ENCODE assay signal across 14 cellular contexts in the genomic region with DNA sequence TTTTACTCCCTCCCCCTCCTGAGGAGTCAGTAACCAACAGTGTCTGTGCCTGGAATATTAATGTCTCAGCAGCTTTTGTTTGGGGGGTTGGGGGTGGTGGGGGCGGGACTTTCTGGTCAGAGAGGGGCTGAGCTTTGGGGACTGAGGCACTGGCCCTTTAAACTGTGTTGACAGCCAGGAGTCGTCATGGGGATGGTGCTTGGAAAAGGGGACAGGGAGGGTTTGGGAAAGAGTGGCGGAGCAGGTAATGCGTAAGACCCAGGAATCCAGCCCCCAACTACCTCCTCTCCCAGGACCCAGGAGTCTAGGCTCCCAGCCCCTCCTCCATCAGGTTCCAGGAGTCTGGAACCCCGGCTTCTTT. TPM values are rescaled to one million over a fixed set of nuclear protein-coding genes. Genes with fewer than 3 reads are reported as not detected.
DNase-seq lines count a peak whose midpoint lies in the region; ATAC-seq and TF ChIP-seq lines count a peak whose summit lies in the region.
"Had no signal": no experiment of that assay in that cellular context is flagged by ENCODE, and none has a peak within 500 bp of the region (broad histone marks: within the 10 kb centered on the region; RNA-seq: fewer than 3 reads in every experiment).

No MANE protein-coding gene starts in this region.

- H3K27ac ChIP-seq in GM23248 (no peak overlapping the region), mammary epithelial cell (ENCODE audit: insufficient read depth, low read depth, low read length) (peak overlapping the region; percentile 13), iPS-18a (ENCODE audit: low read length) (no peak overlapping the region), ovary (peak overlapping the region; percentile 5 to 38)

- H3K4me2 ChIP-seq in GM23248 (ENCODE audit: unreplicated experiment) (peak overlapping the region; percentile 74), mammary epithelial cell (ENCODE audit: insufficient read depth, low read depth, low read length) (peak overlapping the region; percentile 61)

- H4K20me1 ChIP-seq in GM23248 (ENCODE audit: insufficient read depth) (no peaks in the 10 kb centered on the region), mammary epithelial cell (ENCODE audit: insufficient read depth, low read length) (no peaks in the 10 kb centered on the region)

- CTCF ChIA-PET in mammary epithelial cell (lab: Charles Lee; ENCODE audit: low non-redundant PET): no interaction called here

- no peaks in the 10 kb centered on the region for H3K36me3 ChIP-seq in GM23248 (ENCODE audit: low read depth)
- H3K36me3 ChIP-seq in mammary epithelial cell (ENCODE audit: insufficient read depth, low read length): no peaks in the 10 kb centered on the region
- H3K36me3 ChIP-seq in iPS-18a (ENCODE audit: control insufficient read depth, low read depth, low read length): no peaks in the 10 kb centered on the region
- H3K36me3 ChIP-seq in ovary: no peaks in the 10 kb centered on the region

- H3K4me3 ChIP-seq in GM23248: no peak overlapping the region
- H3K4me3 ChIP-seq in mammary epithelial cell (replicated peaks in 1 of 3; ENCODE audit: insufficient read depth in 1 of 3, low read depth in 2 of 3, low read length in 3 of 3): peak overlapping the region in 1 of 3 experiments; percentile 23
- H3K4me3 ChIP-seq in iPS-18a (ENCODE audit: low read length): peak overlapping the region; percentile 41
- H3K4me3 ChIP-seq in ovary: no peak overlapping the region

- peaks cover 15% of the 10 kb centered on the region for H3K4me1 ChIP-seq in GM23248 (ENCODE audit: insufficient read depth)
- peaks cover 27% of the 10 kb centered on the region for H3K4me1 ChIP-seq in mammary epithelial cell (ENCODE audit: insufficient read depth, low read length)
- peaks cover 11% of the 10 kb centered on the region for H3K4me1 ChIP-seq in iPS-18a (ENCODE audit: control insufficient read depth, low read depth, low read length)
- peaks cover 2% of the 10 kb centered on the region for H3K4me1 ChIP-seq in ovary (ENCODE audit: insufficient read depth)

- dilution Hi-C loops in mammary epithelial cell (cut with HindIII; ENCODE audit: low sequenced_read_pairs): loop anchor here (5.0 kb wide), 1 partner anchor 187 kb away; no protein-coding TSS in a partner anchor

- intact Hi-C loops in mammary epithelial cell (cut with micrococcal nuclease): no loop called here
- intact Hi-C loops in ovary (cut with DNase I): no loop called here

- no peak for TF ChIP-seq POLR2A in ovary (IDR thresholded peaks at IDR 0.05)

- H3K9me3 ChIP-seq in GM23248 (ENCODE audit: low read depth): no peaks in the 10 kb centered on the region
- no peaks in the 10 kb centered on the region for H3K9me3 ChIP-seq in mammary epithelial cell (replicated peaks; ENCODE audit: insufficient read depth, low read length)
- H3K9me3 ChIP-seq in iPS-18a (ENCODE audit: control insufficient read depth, low read depth, low read length): no peaks in the 10 kb centered on the region
- no peaks in the 10 kb centered on the region for H3K9me3 ChIP-seq in ovary

- TF ChIP-seq CTCF in mammary epithelial cell (conservative IDR thresholded peaks at IDR 0.05 in 1 of 2, IDR thresholded peaks at IDR 0.05 in 1 of 2; ENCODE audit: extremely low read depth in 1 of 2, insufficient read depth in 1 of 2, low read depth in 1 of 2, low read length in 2 of 2) (no peak), ovary (IDR thresholded peaks at IDR 0.05) (no peak)

- DNase-seq in GM23248 (no peak), mammary epithelial cell (no peak), ovary (peak in 2 of 5 donors; percentile 33 to 37)
- DNase-seq: activated CD4-positive, alpha-beta T cell treated with anti-CD3 and anti-CD28 coated beads, Interleukin-2, amount 50 U/mL, for 48 hours; activated effector memory CD4-positive, alpha-beta T cell treated with Interleukin-2 at 50 U/mL for 16 hours; MV-4-11; NCI-H226; PC-3; T-helper 17 cell had no signal

- H3K9me2 ChIP-seq in GM23248 (ENCODE audit: insufficient read depth): no peaks in the 10 kb centered on the region

- in situ Hi-C loops in GM23248 (cut with MboI) (no loop called here), mammary epithelial cell (cut with MboI; ENCODE audit: low sequenced_read_pairs in 2 of 2) (no loop called here)

- H3F3A ChIP-seq in GM23248 (ENCODE audit: insufficient read depth): 0 out of 2 replicates have a peak, but pooled peaks cover 10% of the 10 kb centered on the region

- no peak for TF ChIP-seq EP300 in ovary (IDR thresholded peaks at IDR 0.05)

- WGBS in GM23248 (ENCODE audit: low coverage in 1 of 2, low lambda C conversion rate in 2 of 2, missing lambda C conversion rate in 2 of 2), 2 experiments: 15 to 48% methylated on average over 2 to 5 of the region's 5 CpGs
- 10% methylated on average over 3 of the region's 5 CpGs for WGBS in mammary epithelial cell (ENCODE audit: low coverage, missing lambda C conversion rate)
- WGBS in ovary, 3 donors: 12 to 18% (median 15%) methylated on average over 5 of the region's 5 CpGs

- no peak for ATAC-seq in HG03025 (IDR thresholded peaks at IDR 0.05; ENCODE audit: low FRiP score, unreplicated experiment)
- no peak for ATAC-seq in GM19397 (IDR thresholded peaks at IDR 0.05; ENCODE audit: unreplicated experiment)
- no peak for ATAC-seq in HG03108 (IDR thresholded peaks at IDR 0.05; ENCODE audit: unreplicated experiment)
- no peak for ATAC-seq in GM19035 (IDR thresholded peaks at IDR 0.05; ENCODE audit: unreplicated experiment)
- ATAC-seq: PC-3, T-helper 17 cell had no signal

- no peaks in the 10 kb centered on the region for H3K79me2 ChIP-seq in GM23248 (ENCODE audit: insufficient read depth)
- no peaks in the 10 kb centered on the region for H3K79me2 ChIP-seq in mammary epithelial cell (ENCODE audit: insufficient read depth, low read length)

- H2AFZ ChIP-seq in GM23248 (peak overlapping the region; percentile 78; the same call in 1 of the 2 replicates), mammary epithelial cell (ENCODE audit: low read depth, low read length) (peak overlapping the region; percentile 65)

- no TSS peak for BruUV-seq in mammary epithelial cell (replicated peaks; lab: Mats Ljungman, UMichigan)

- H3K9ac ChIP-seq in GM23248: no peak overlapping the region
- H3K9ac ChIP-seq in mammary epithelial cell (ENCODE audit: insufficient read depth, low read length): no peak overlapping the region
- H3K9ac ChIP-seq in iPS-18a (ENCODE audit: low read length): peak overlapping the region; percentile 57

- H3K27me3 ChIP-seq in GM23248 (replicated peaks; ENCODE audit: insufficient read depth) (peaks cover 21% of the 10 kb centered on the region), mammary epithelial cell (ENCODE audit: insufficient read depth, low read length) (no peaks in the 10 kb centered on the region), iPS-18a (ENCODE audit: control insufficient read depth, insufficient read depth, low read length) (peaks cover 26% of the 10 kb centered on the region), ovary (no peaks in the 10 kb centered on the region)

RNA-seq across cellular contexts. Expression of gene CADM4, which starts 5.2 kb away (rescaled TPM):
- 1.0 and 1.7 TPM in 2 replicates for total RNA-seq in GM23248 (2014; rRNA removed; shearing (Covaris generic))
- polyA plus RNA-seq in GM23248 (2016; fragmentation: Nextera tagmentation; extraction: Ambion mirVana) (0.14 and 0.27 TPM in 2 replicates), mammary epithelial cell (4.5 TPM), ovary (10 to 100 TPM in 1 of 2 donors, 1 to 10 TPM in 1; 6.2 to 17.8 TPM)
- total RNA-seq in mammary epithelial cell (10 to 100 TPM; 11.7 to 12.8 TPM), ovary (10 to 100 TPM in 6 of 7 donors, 1 to 10 TPM in 1; 8.2 to 24.3 (median 11.3) TPM)
- 1.9 TPM for polyA minus RNA-seq in mammary epithelial cell

RNA-seq across cellular contexts. Expression of gene ZNF428, which starts 15.1 kb away (rescaled TPM):
- 24.0 and 36.0 TPM in 2 replicates for total RNA-seq in GM23248 (2014; rRNA removed; shearing (Covaris generic))
- polyA plus RNA-seq in GM23248 (2016; fragmentation: Nextera tagmentation; extraction: Ambion mirVana): 25.6 and 29.7 TPM in 2 replicates
- 10 to 100 TPM; 17.0 to 19.0 TPM for total RNA-seq in mammary epithelial cell
- polyA plus RNA-seq in mammary epithelial cell: 12.9 TPM
- polyA minus RNA-seq in mammary epithelial cell: 1.9 TPM
- 10 to 100 TPM; 30.0 to 69.0 (median 43.1) TPM for total RNA-seq in ovary
- 10 to 100 TPM; 11.6 to 59.0 TPM for polyA plus RNA-seq in ovary

RNA-seq across cellular contexts. Expression of gene SRRM5, which starts 22.6 kb away (rescaled TPM):
- not detected in 2 replicates for total RNA-seq in GM23248 (2014; rRNA removed; shearing (Covaris generic))
- polyA plus RNA-seq in GM23248 (2016; fragmentation: Nextera tagmentation; extraction: Ambion mirVana) (not detected in 2 replicates), mammary epithelial cell (0.03 TPM), ovary (under 1 TPM; 0.25 to 0.50 TPM)
- total RNA-seq in mammary epithelial cell (under 1 TPM in 1 of 2 donors, not detected in 1; 0.24 TPM), ovary (under 1 TPM; 0.10 to 0.73 (median 0.33) TPM)
- polyA minus RNA-seq in mammary epithelial cell: not detected

RNA-seq across cellular contexts. Expression of gene PLAUR, which starts 35.5 kb away (rescaled TPM):
- 100 and 118 TPM in 2 replicates for total RNA-seq in GM23248 (2014; rRNA removed; shearing (Covaris generic))
- polyA plus RNA-seq in GM23248 (2016; fragmentation: Nextera tagmentation; extraction: Ambion mirVana) (125 and 139 TPM in 2 replicates), mammary epithelial cell (73.7 TPM), ovary (10 to 100 TPM in 1 of 2 donors, 1 to 10 TPM in 1; 9.5 to 13.4 TPM)
- total RNA-seq in mammary epithelial cell (10 to 100 TPM; 10.8 to 79.9 TPM), ovary (100 to 1,000 TPM in 1 of 7 donors, 10 to 100 TPM in 5, 1 to 10 TPM in 1; 9.4 to 112 (median 22.1) TPM)
- polyA minus RNA-seq in mammary epithelial cell: 32.9 TPM

RNA-seq across cellular contexts. Expression of gene ZNF576, which starts 38.1 kb away (rescaled TPM):
- 11.7 and 14.4 TPM in 2 replicates for total RNA-seq in GM23248 (2014; rRNA removed; shearing (Covaris generic))
- 19.3 and 22.2 TPM in 2 replicates for polyA plus RNA-seq in GM23248 (2016; fragmentation: Nextera tagmentation; extraction: Ambion mirVana)
- total RNA-seq in mammary epithelial cell: 10 to 100 TPM; 10.3 to 15.5 TPM
- polyA plus RNA-seq in mammary epithelial cell: 15.9 TPM
- polyA minus RNA-seq in mammary epithelial cell: 4.8 TPM
- 10 to 100 TPM; 11.5 to 22.4 (median 16.9) TPM for total RNA-seq in ovary
- polyA plus RNA-seq in ovary: 10 to 100 TPM in 1 of 2 donors, 1 to 10 TPM in 1; 8.6 to 16.6 TPM

Comparison
In these comparisons a context has a peak if more than half of its experiments do, and no peak if none do; other contexts are left out.
1. H3K27ac ChIP-seq: peak in mammary epithelial cell (single experiment) and ovary (2 of 2); none in GM23248 (single experiment) and iPS-18a (single experiment).